ENCODE assay signal across 8 cellular contexts in the genomic region with DNA sequence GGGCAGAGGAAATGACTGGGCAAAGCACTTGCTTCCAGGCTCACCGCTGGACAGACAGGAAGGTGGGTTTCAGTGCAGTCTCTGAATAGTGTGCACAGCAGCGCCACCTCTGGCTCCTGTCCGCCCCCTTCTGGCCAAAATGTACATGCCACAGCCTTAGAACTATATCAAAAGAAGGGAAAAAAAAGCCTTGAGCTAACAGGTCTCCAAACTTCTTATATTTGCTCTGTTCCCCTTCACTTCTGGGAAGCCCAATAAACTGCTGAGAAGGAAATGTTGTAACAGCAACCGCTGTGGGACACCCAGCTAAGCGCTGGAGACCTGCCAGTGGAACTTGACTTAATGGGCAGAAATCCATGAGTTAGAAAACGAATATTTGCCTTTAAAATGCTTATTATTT. TPM values are rescaled to one million over a fixed set of nuclear protein-coding genes. Genes with fewer than 3 reads are reported as not detected.
DNase-seq lines count a peak whose midpoint lies in the region; ATAC-seq lines count a peak whose summit lies in the region.

No MANE protein-coding gene starts in this region.

- CTCF ChIA-PET in activated CD4-positive, alpha-beta memory T cell treated with anti-CD3 and anti-CD28 coated beads for 36 hours (lab: Charles Lee): interaction anchor here (0.6 to 6.0 kb wide), 45 partner anchors 8 to 375 kb away, joined by 3 to 96 read pairs (median 4); a partner anchor contains a TSS

- ATAC-seq in HG02610 (IDR thresholded peaks at IDR 0.05; ENCODE audit: unreplicated experiment) (peak; percentile 64), HG03025 (IDR thresholded peaks at IDR 0.05; ENCODE audit: low FRiP score, unreplicated experiment) (no peak)

- H3K4me1 Mint-ChIP-seq in activated CD4-positive, alpha-beta memory T cell treated with anti-CD3 and anti-CD28 coated beads for 36 hours (ENCODE audit: low read depth): no peaks in the 10 kb centered on the region

- POLR2A ChIA-PET in activated CD4-positive, alpha-beta memory T cell treated with anti-CD3 and anti-CD28 coated beads for 36 hours (lab: Charles Lee): no interaction called here

- no peak overlapping the region for H3K27ac ChIP-seq in effector memory CD4-positive, alpha-beta T cell (ENCODE audit: insufficient read depth, low read length, poor library complexity, severe bottlenecking)

- peaks cover 20% of the 10 kb centered on the region for H3K36me3 Mint-ChIP-seq in activated CD4-positive, alpha-beta memory T cell treated with anti-CD3 and anti-CD28 coated beads for 36 hours

- no peaks in the 10 kb centered on the region for H3K27me3 ChIP-seq in effector memory CD4-positive, alpha-beta T cell (replicated peaks; ENCODE audit: control insufficient read depth, insufficient read depth, low read length, poor library complexity, severe bottlenecking)

- DNase-seq in CD1c-positive myeloid dendritic cell (ENCODE audit: extremely low spot score): peak; percentile 72
- DNase-seq in NCI-H82 (lab: John Stamatoyannopoulos, UW): peak; percentile 82
- peak; percentile 78 for DNase-seq in activated CD4-positive, alpha-beta memory T cell treated with anti-CD3 and anti-CD28 coated beads for 36 hours
- DNase-seq in effector memory CD4-positive, alpha-beta T cell: peak; percentile 13 to 25 (median 17)
- peak; percentile 3 for DNase-seq in midbrain (lab: John Stamatoyannopoulos, UW)
- DNase-seq in stimulated activated CD8-positive, alpha-beta memory T cell treated with anti-CD3 and anti-CD28 coated beads, Interleukin-7, amount 100 ng/mL, for 1 hour (ENCODE audit: low read depth in 2 of 2): peak; percentile 38 to 41

- intact Hi-C loops in activated CD4-positive, alpha-beta memory T cell treated with anti-CD3 and anti-CD28 coated beads for 36 hours (cut with micrococcal nuclease): loop anchor here (1.0 kb wide), 1 partner anchor 253 kb away; a partner anchor contains a TSS

- no peaks in the 10 kb centered on the region for H3K27me3 Mint-ChIP-seq in activated CD4-positive, alpha-beta memory T cell treated with anti-CD3 and anti-CD28 coated beads for 36 hours

- peaks cover 30% of the 10 kb centered on the region for H3K36me3 ChIP-seq in effector memory CD4-positive, alpha-beta T cell (ENCODE audit: control insufficient read depth, insufficient read depth, low read length)

- no peaks in the 10 kb centered on the region for H3K9me3 Mint-ChIP-seq in activated CD4-positive, alpha-beta memory T cell treated with anti-CD3 and anti-CD28 coated beads for 36 hours

- H3K4me1 ChIP-seq in effector memory CD4-positive, alpha-beta T cell (ENCODE audit: control insufficient read depth, insufficient read depth, low read length, poor library complexity, severe bottlenecking): no peaks in the 10 kb centered on the region

- H3K9me3 ChIP-seq in effector memory CD4-positive, alpha-beta T cell (ENCODE audit: control insufficient read depth, low read length): no peaks in the 10 kb centered on the region

- no peak overlapping the region for H3K4me3 ChIP-seq in effector memory CD4-positive, alpha-beta T cell (ENCODE audit: insufficient read depth, low read depth, low read length, poor library complexity, severe bottlenecking)

- no peak overlapping the region for H3K27ac Mint-ChIP-seq in activated CD4-positive, alpha-beta memory T cell treated with anti-CD3 and anti-CD28 coated beads for 36 hours

- H3K4me3 Mint-ChIP-seq in activated CD4-positive, alpha-beta memory T cell treated with anti-CD3 and anti-CD28 coated beads for 36 hours: no peak overlapping the region

RNA-seq across cellular contexts. Expression of a gene that starts 17.5 kb away (rescaled TPM):
- 10 to 100 TPM; 17.0 to 18.1 TPM for total RNA-seq in activated CD4-positive, alpha-beta memory T cell treated with anti-CD3 and anti-CD28 coated beads for 36 hours

Comparison
In these comparisons a context has a peak if more than half of its experiments do, and no peak if none do; other contexts are left out.
1. DNase-seq: peak in every context shown above with its lines; median percentile 82 in NCI-H82; 78 in activated CD4-positive, alpha-beta memory T cell treated with anti-CD3 and anti-CD28 coated beads for 36 hours; 72 in CD1c-positive myeloid dendritic cell; 40 in stimulated activated CD8-positive, alpha-beta memory T cell treated with anti-CD3 and anti-CD28 coated beads, Interleukin-7, amount 100 ng/mL, for 1 hour; 17 in effector memory CD4-positive, alpha-beta T cell; 3 in midbrain.